Comparison of ENCODE assay signal across 1 cellular context in genomic region chr2:218398437-218399390, GRCh38.
TF ChIP-seq lines count a peak whose summit lies in the region.

No MANE protein-coding gene starts in this region.

TF ChIP-seq in HepG2, 621 proteins besides CTCF, POLR2A, EP300 and RAD21 (continued from another document and continues in another):
- TF ChIP-seq, protein P1, sequence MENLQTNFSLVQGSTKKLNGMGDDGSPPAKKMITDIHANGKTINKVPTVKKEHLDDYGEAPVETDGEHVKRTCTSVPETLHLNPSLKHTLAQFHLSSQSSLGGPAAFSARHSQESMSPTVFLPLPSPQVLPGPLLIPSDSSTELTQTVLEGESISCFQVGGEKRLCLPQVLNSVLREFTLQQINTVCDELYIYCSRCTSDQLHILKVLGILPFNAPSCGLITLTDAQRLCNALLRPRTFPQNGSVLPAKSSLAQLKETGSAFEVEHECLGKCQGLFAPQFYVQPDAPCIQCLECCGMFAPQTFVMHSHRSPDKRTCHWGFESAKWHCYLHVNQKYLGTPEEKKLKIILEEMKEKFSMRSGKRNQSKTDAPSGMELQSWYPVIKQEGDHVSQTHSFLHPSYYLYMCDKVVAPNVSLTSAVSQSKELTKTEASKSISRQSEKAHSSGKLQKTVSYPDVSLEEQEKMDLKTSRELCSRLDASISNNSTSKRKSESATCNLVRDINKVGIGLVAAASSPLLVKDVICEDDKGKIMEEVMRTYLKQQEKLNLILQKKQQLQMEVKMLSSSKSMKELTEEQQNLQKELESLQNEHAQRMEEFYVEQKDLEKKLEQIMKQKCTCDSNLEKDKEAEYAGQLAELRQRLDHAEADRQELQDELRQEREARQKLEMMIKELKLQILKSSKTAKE (CRISPR knock-in tag; IDR thresholded peaks at IDR 0.05; ENCODE audit: borderline replicate concordance) = no peak
- TF ChIP-seq CAMTA2 (CRISPR knock-in tag; IDR thresholded peaks at IDR 0.05; ENCODE audit: borderline replicate concordance) (no peak; the same call in 1 of the 2 replicates), TOE1 (CRISPR knock-in tag; IDR thresholded peaks at IDR 0.05) (0 out of 2 replicates have a peak, but pooled peaks have one; percentile 22), ZNF354B (CRISPR knock-in tag; IDR thresholded peaks at IDR 0.05) (no peak; the same call in 1 of the 2 replicates), ARNT (IDR thresholded peaks at IDR 0.05) (no peak), NPAS2 (CRISPR knock-in tag; IDR thresholded peaks at IDR 0.05; ENCODE audit: borderline replicate concordance) (no peak), FOSL2 (CRISPR knock-in tag; IDR thresholded peaks at IDR 0.05) (no peak), ZNF292 (CRISPR knock-in tag; IDR thresholded peaks at IDR 0.05; ENCODE audit: borderline replicate concordance, low read depth) (no peak), TFE3 (CRISPR knock-in tag; IDR thresholded peaks at IDR 0.05) (no peak), FIP1L1 (IDR thresholded peaks at IDR 0.05; ENCODE audit: borderline replicate concordance, insufficient read depth, low read depth, low read length) (peak; percentile 75; the same call in 1 of the 2 replicates), TEAD3 (CRISPR knock-in tag; optimal IDR thresholded peaks at IDR 0.05; ENCODE audit: borderline replicate concordance) (no peak), NR2C2 (CRISPR knock-in tag; IDR thresholded peaks at IDR 0.05; ENCODE audit: borderline replicate concordance) (no peak; the same call in 1 of the 2 replicates), ZMAT5 (CRISPR knock-in tag; IDR thresholded peaks at IDR 0.05; ENCODE audit: borderline replicate concordance, low read depth) (0 out of 2 replicates have a peak, but pooled peaks have one; percentile 25), ZFP36L2 (CRISPR knock-in tag; IDR thresholded peaks at IDR 0.05) (no peak), KLF12 (CRISPR knock-in tag; IDR thresholded peaks at IDR 0.05; ENCODE audit: borderline replicate concordance) (peak; percentile 34), LRRFIP1 (CRISPR knock-in tag; conservative IDR thresholded peaks at IDR 0.05) (no peak), GTF2F1 (IDR thresholded peaks at IDR 0.05; ENCODE audit: low read length) (no peak), RERE (CRISPR knock-in tag; IDR thresholded peaks at IDR 0.05; ENCODE audit: low read depth) (0 out of 2 replicates have a peak, but pooled peaks have one; percentile 11), ZNF143 (CRISPR knock-in tag; IDR thresholded peaks at IDR 0.05) (no peak), HOXA3 (CRISPR knock-in tag; IDR thresholded peaks at IDR 0.05) (no peak; the same call in 1 of the 2 replicates), FOXP4 (CRISPR knock-in tag; IDR thresholded peaks at IDR 0.05) (no peak), BCL6 (CRISPR knock-in tag; IDR thresholded peaks at IDR 0.05) (no peak), PBX3 (CRISPR knock-in tag; IDR thresholded peaks at IDR 0.05; ENCODE audit: borderline replicate concordance) (peak; percentile 10; the same call in 1 of the 2 replicates), FOXJ3 (CRISPR knock-in tag; IDR thresholded peaks at IDR 0.05; ENCODE audit: borderline replicate concordance) (0 out of 2 replicates have a peak, but pooled peaks have one; percentile 52), NFYB (CRISPR knock-in tag; IDR thresholded peaks at IDR 0.05) (no peak), PPARG (CRISPR knock-in tag; conservative IDR thresholded peaks at IDR 0.05) (no peak; the same call in 1 of the 2 replicates), POLR2AphosphoS2 (IDR thresholded peaks at IDR 0.05; ENCODE audit: low read depth, low read length) (no peak), PAX8 (CRISPR knock-in tag; IDR thresholded peaks at IDR 0.05; ENCODE audit: borderline replicate concordance) (peak; percentile 73; the same call in 1 of the 2 replicates), NCOR1 (IDR thresholded peaks at IDR 0.05; ENCODE audit: borderline replicate concordance, low read length) (no peak), ZSCAN25 (CRISPR knock-in tag; IDR thresholded peaks at IDR 0.05) (peak; percentile 69; the same call in 1 of the 2 replicates), TARDBP (CRISPR knock-in tag; IDR thresholded peaks at IDR 0.05) (no peak; the same call in 1 of the 2 replicates)
- TF ChIP-seq, protein P2, sequence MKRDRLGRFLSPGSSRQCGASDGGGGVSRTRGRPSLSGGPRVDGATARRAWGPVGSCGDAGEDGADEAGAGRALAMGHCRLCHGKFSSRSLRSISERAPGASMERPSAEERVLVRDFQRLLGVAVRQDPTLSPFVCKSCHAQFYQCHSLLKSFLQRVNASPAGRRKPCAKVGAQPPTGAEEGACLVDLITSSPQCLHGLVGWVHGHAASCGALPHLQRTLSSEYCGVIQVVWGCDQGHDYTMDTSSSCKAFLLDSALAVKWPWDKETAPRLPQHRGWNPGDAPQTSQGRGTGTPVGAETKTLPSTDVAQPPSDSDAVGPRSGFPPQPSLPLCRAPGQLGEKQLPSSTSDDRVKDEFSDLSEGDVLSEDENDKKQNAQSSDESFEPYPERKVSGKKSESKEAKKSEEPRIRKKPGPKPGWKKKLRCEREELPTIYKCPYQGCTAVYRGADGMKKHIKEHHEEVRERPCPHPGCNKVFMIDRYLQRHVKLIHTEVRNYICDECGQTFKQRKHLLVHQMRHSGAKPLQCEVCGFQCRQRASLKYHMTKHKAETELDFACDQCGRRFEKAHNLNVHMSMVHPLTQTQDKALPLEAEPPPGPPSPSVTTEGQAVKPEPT (CRISPR knock-in tag; IDR thresholded peaks at IDR 0.05; ENCODE audit: low read depth) = peak; percentile 35; the same call in 1 of the 2 replicates
- TF ChIP-seq, protein P3, sequence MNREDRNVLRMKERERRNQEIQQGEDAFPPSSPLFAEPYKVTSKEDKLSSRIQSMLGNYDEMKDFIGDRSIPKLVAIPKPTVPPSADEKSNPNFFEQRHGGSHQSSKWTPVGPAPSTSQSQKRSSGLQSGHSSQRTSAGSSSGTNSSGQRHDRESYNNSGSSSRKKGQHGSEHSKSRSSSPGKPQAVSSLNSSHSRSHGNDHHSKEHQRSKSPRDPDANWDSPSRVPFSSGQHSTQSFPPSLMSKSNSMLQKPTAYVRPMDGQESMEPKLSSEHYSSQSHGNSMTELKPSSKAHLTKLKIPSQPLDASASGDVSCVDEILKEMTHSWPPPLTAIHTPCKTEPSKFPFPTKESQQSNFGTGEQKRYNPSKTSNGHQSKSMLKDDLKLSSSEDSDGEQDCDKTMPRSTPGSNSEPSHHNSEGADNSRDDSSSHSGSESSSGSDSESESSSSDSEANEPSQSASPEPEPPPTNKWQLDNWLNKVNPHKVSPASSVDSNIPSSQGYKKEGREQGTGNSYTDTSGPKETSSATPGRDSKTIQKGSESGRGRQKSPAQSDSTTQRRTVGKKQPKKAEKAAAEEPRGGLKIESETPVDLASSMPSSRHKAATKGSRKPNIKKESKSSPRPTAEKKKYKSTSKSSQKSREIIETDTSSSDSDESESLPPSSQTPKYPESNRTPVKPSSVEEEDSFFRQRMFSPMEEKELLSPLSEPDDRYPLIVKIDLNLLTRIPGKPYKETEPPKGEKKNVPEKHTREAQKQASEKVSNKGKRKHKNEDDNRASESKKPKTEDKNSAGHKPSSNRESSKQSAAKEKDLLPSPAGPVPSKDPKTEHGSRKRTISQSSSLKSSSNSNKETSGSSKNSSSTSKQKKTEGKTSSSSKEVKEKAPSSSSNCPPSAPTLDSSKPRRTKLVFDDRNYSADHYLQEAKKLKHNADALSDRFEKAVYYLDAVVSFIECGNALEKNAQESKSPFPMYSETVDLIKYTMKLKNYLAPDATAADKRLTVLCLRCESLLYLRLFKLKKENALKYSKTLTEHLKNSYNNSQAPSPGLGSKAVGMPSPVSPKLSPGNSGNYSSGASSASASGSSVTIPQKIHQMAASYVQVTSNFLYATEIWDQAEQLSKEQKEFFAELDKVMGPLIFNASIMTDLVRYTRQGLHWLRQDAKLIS (CRISPR knock-in tag; IDR thresholded peaks at IDR 0.05) = 0 out of 2 replicates have a peak, but pooled peaks have one; percentile 58
- TF ChIP-seq, protein P4, sequence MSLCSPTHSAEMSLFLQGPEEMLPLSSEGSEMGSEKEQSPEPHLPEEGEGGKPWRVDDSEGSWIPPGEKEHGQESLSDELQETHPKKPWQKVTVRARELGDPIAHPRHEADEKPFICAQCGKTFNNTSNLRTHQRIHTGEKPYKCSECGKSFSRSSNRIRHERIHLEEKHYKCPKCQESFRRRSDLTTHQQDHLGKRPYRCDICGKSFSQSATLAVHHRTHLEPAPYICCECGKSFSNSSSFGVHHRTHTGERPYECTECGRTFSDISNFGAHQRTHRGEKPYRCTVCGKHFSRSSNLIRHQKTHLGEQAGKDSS (CRISPR knock-in tag; IDR thresholded peaks at IDR 0.05; ENCODE audit: borderline replicate concordance, low read depth) = no peak; the same call in 1 of the 2 replicates
